Comparison of ENCODE assay signal across 25 cellular contexts in genomic region chr2:22900674-22901073, GRCh38.
"Had no signal": no experiment of that assay in that cellular context is flagged by ENCODE, and none has a peak within 500 bp of the region (broad histone marks: within the 10 kb centered on the region; RNA-seq: fewer than 3 reads in every experiment).

No MANE protein-coding gene starts in this region.

- H3K27ac ChIP-seq: colonic mucosa, coronary artery, dorsolateral prefrontal cortex, epithelial cell of prostate, esophagus muscularis mucosa, esophagus squamous epithelium, foreskin keratinocyte, gastrocnemius medialis, gastroesophageal sphincter, heart left ventricle, heart right ventricle had no signal

- H3K27ac Mint-ChIP-seq: dendritic cell treated with granulocyte-macrophage colony-stimulating factor and Interleukin-4, amounts not matched to agents 40 ng/mL and 50 ng/mL, for 4 days; effector memory CD8-positive, alpha-beta T cell had no signal

- FAIRE-seq: endothelial cell of umbilical vein had no signal

- H3K9me3 Mint-ChIP-seq: dendritic cell treated with granulocyte-macrophage colony-stimulating factor and Interleukin-4, amounts not matched to agents 40 ng/mL and 50 ng/mL, for 4 days had no signal

- DNase-seq: colonic mucosa; cortex of kidney; dermis blood vessel endothelial cell; dorsolateral prefrontal cortex; effector CD4-positive, alpha-beta T cell; effector CD8-positive, alpha-beta T cell; effector memory CD4-positive, alpha-beta T cell; effector memory CD8-positive, alpha-beta T cell; erythroblast; esophagus squamous epithelium; foreskin fibroblast; foreskin melanocyte; gastrocnemius medialis; glutamatergic neuron; head of caudate nucleus; heart left ventricle; heart right ventricle had no signal

- H3K27me3 Mint-ChIP-seq: dendritic cell treated with granulocyte-macrophage colony-stimulating factor and Interleukin-4, amounts not matched to agents 40 ng/mL and 50 ng/mL, for 4 days; effector memory CD8-positive, alpha-beta T cell had no signal

- H3K4me3 Mint-ChIP-seq: dendritic cell treated with granulocyte-macrophage colony-stimulating factor and Interleukin-4, amounts not matched to agents 40 ng/mL and 50 ng/mL, for 4 days; effector memory CD8-positive, alpha-beta T cell had no signal

- H3K4me1 ChIP-seq: colonic mucosa, esophagus muscularis mucosa, esophagus squamous epithelium, foreskin keratinocyte, gastrocnemius medialis, gastroesophageal sphincter, heart left ventricle, heart right ventricle had no signal

- H3K27me3 ChIP-seq: colonic mucosa, esophagus muscularis mucosa, esophagus squamous epithelium, foreskin keratinocyte, gastrocnemius medialis, gastroesophageal sphincter had no signal

- ATAC-seq: effector memory CD8-positive, alpha-beta T cell; esophagus mucosa; gastrocnemius medialis; gastroesophageal sphincter; heart left ventricle; heart right ventricle had no signal

- H3K36me3 ChIP-seq: colonic mucosa, esophagus muscularis mucosa, esophagus squamous epithelium, gastrocnemius medialis, gastroesophageal sphincter, heart left ventricle, heart right ventricle had no signal

- H3K9me3 ChIP-seq: colonic mucosa, esophagus muscularis mucosa, esophagus squamous epithelium, gastrocnemius medialis, gastroesophageal sphincter, heart left ventricle, heart right ventricle had no signal

- H3K4me3 ChIP-seq: colonic mucosa, coronary artery, dorsolateral prefrontal cortex, esophagus muscularis mucosa, esophagus squamous epithelium, gastrocnemius medialis, gastroesophageal sphincter, heart left ventricle, heart right ventricle had no signal
